Comparison of ENCODE assay signal across 8 cellular contexts in the genomic region with DNA sequence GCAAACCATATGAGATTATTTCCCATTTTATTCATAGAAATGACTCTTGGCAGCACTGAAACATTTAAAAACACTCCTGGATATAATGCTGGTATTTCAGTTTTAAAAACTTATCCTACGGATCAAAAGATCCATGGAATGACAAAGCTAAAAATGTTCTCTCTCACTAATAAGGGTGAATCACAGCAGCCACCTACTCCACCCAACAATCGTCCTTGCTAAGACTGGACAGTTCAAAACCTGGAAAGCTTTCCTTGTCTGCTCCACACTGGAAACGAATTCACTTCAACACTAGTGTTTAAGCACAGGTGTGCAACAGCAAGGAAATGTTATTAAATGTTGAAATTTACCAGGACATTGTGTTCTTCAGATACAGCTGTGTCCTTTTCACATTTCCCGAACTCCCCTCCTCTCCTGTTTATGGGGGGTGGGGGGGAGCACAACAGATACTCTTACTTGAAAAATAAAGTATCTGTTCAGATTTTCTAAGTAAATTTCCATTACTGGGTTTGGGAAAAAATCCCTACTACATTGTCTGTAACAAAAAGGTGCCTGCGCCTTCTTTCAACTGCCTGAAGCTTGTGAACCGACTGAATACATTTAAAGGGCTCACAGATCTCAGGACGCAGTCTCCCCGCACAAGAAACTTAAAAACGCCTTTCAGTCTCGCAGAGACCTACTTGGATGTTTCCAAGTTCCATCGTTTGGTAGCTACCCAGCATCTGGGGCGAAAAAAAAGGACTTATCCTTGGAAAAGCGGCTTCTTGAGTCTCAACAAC. TPM values are rescaled to one million over a fixed set of nuclear protein-coding genes. Genes with fewer than 3 reads are reported as not detected.
DNase-seq lines count a peak whose midpoint lies in the region; FAIRE-seq and TF ChIP-seq lines count a peak whose summit lies in the region.

No MANE protein-coding gene starts in this region.

- H3K27ac ChIP-seq in kidney (ENCODE audit: low read depth in 2 of 2, low read length in 2 of 2) = peak overlapping the region; percentile 91 to 94
- H3K27ac ChIP-seq in subcutaneous abdominal adipose tissue (ENCODE audit: low read depth, low read length) = peak overlapping the region; percentile 89

- peaks cover 0 to 8% of the 10 kb centered on the region in 2 donors for H3K36me3 ChIP-seq in kidney (ENCODE audit: control insufficient read depth in 1 of 2, insufficient read depth in 2 of 2, low read length in 2 of 2)
- peaks cover 0 to 15% (median 4%) of the 10 kb centered on the region in 5 donors for H3K36me3 ChIP-seq in subcutaneous abdominal adipose tissue (ENCODE audit: control insufficient read depth in 5 of 5, insufficient read depth in 5 of 5, low read length in 5 of 5)

- H3K4me3 ChIP-seq in kidney (ENCODE audit: low read length in 2 of 2) = peak overlapping the region; percentile 77 to 94
- H3K4me3 ChIP-seq in subcutaneous abdominal adipose tissue (ENCODE audit: low read depth in 1 of 5, low read length in 5 of 5) = peak overlapping the region; percentile 85 to 96 (median 94)

- H3K9me3 ChIP-seq in kidney (ENCODE audit: control insufficient read depth in 1 of 2, low read length in 2 of 2) = no peaks in the 10 kb centered on the region
- no peaks in the 10 kb centered on the region for H3K9me3 ChIP-seq in subcutaneous abdominal adipose tissue (ENCODE audit: control insufficient read depth in 5 of 5, low read length in 5 of 5)

- no peak for TF ChIP-seq CTCF in kidney (IDR thresholded peaks at IDR 0.05; ENCODE audit: borderline replicate concordance, extremely low read depth, insufficient read depth)

- FAIRE-seq in kidney (lab: Jason Lieb, UNC) = no peak

- no peaks in the 10 kb centered on the region for H3K27me3 ChIP-seq in subcutaneous abdominal adipose tissue (ENCODE audit: control insufficient read depth in 5 of 5, insufficient read depth in 4 of 5, low read length in 5 of 5)

- H3K9ac ChIP-seq in kidney (ENCODE audit: low read length in 2 of 2) (peak overlapping the region; percentile 81 to 90), subcutaneous abdominal adipose tissue (ENCODE audit: low read length in 5 of 5) (peak overlapping the region; percentile 63 to 94 (median 78))

- peak; percentile 49 for DNase-seq in AG20443 (ENCODE audit: low spot score)
- DNase-seq in HT1080 (ENCODE audit: low read depth) = peak; percentile 31
- DNase-seq in amniotic stem cell (lab: John Stamatoyannopoulos, UW) = peak; percentile 43
- no peak for DNase-seq in kidney
- DNase-seq in GDM1 (lab: John Stamatoyannopoulos, UW) = no peak
- DNase-seq in NCI-H2029 treated with DMSO at 0.1 percent for 48 hours (lab: John Stamatoyannopoulos, UW) = no peak
- no peak for DNase-seq in NCI-H1105 treated with DMSO at 0.1 percent for 48 hours (lab: John Stamatoyannopoulos, UW)

- intact Hi-C loops in kidney (cut with DNase I) = no loop called here

- H3K4me1 ChIP-seq in kidney (ENCODE audit: control insufficient read depth in 1 of 2, insufficient read depth in 1 of 2, low read depth in 1 of 2, low read length in 2 of 2) = peaks cover 0 to 7% of the 10 kb centered on the region in 2 donors
- H3K4me1 ChIP-seq in subcutaneous abdominal adipose tissue (ENCODE audit: control insufficient read depth in 5 of 5, insufficient read depth in 5 of 5, low read length in 5 of 5) = peaks cover 4 to 52% (median 42%) of the 10 kb centered on the region in 5 donors

RNA-seq across cellular contexts. Expression of a gene that starts 1.4 kb away (rescaled TPM):
- 446 and 533 TPM in 2 replicates for total RNA-seq in HT1080 (2014; rRNA removed; shearing (Covaris generic))
- 574 and 638 TPM in 2 replicates for polyA plus RNA-seq in HT1080 (2015; cell fraction: cytosol; rRNA removed)
- polyA plus RNA-seq in HT1080 (2015; cell fraction: nucleus; rRNA removed) = 279 and 303 TPM in 2 replicates
- total RNA-seq in kidney = 262 TPM
- polyA plus RNA-seq in kidney (ENCODE audit: insufficient read depth, low read depth, low replicate concordance) = 168 TPM

Comparison
In these comparisons a context has a peak if more than half of its experiments do, and no peak if none do; other contexts are left out.
1. DNase-seq: peak in AG20443 (single experiment), HT1080 (single experiment) and amniotic stem cell (single experiment); none in kidney (single experiment), GDM1 (single experiment), NCI-H2029 treated with DMSO at 0.1 percent for 48 hours (single experiment) and NCI-H1105 treated with DMSO at 0.1 percent for 48 hours (single experiment).